16 cellular contexts compared by ENCODE assay signal in genomic region chr16:57262841-57263584, GRCh38. TPM values are rescaled to one million over a fixed set of nuclear protein-coding genes. Genes with fewer than 3 reads are reported as not detected.
DNase-seq lines count a peak whose midpoint lies in the region; ATAC-seq and TF ChIP-seq lines count a peak whose summit lies in the region.
"Had no signal": no experiment of that assay in that cellular context is flagged by ENCODE, and none has a peak within 500 bp of the region (broad histone marks: within the 10 kb centered on the region; RNA-seq: fewer than 3 reads in every experiment).

No MANE protein-coding gene starts in this region.

- no peaks in the 10 kb centered on the region for H3K27me3 Mint-ChIP-seq in activated T-cell treated with anti-CD3 and anti-CD28 coated beads, Interleukin-2, amount 50 U/mL, for 4 hours (ENCODE audit: low read depth)
- H3K27me3 Mint-ChIP-seq in nephron progenitor cell (ENCODE audit: low read depth, poor library complexity), result peaks cover 12% of the 10 kb centered on the region

- H3K9me3 ChIP-seq in upper lobe of left lung, result no peaks in the 10 kb centered on the region
- H3K9me3 ChIP-seq: A549, neutrophil had no signal

- H3K4me1 Mint-ChIP-seq in activated T-cell treated with anti-CD3 and anti-CD28 coated beads, Interleukin-2, amount 50 U/mL, for 4 hours (ENCODE audit: low read depth), result peaks cover 50% of the 10 kb centered on the region
- peaks cover 35% of the 10 kb centered on the region for H3K4me1 Mint-ChIP-seq in nephron progenitor cell

- no peak for ATAC-seq in activated T-cell treated with anti-CD3 and anti-CD28 coated beads, Interleukin-2, amount 50 U/mL, for 4 hours
- ATAC-seq in upper lobe of left lung (ENCODE audit: low FRiP score in 2 of 2) (no peak), GM21447 (IDR thresholded peaks at IDR 0.05; ENCODE audit: unreplicated experiment) (no peak)
- ATAC-seq: A549 had no signal

- H3K4me3 Mint-ChIP-seq in activated T-cell treated with anti-CD3 and anti-CD28 coated beads, Interleukin-2, amount 50 U/mL, for 4 hours, result no peak overlapping the region
- no peak overlapping the region for H3K4me3 Mint-ChIP-seq in nephron progenitor cell
- H3K4me3 Mint-ChIP-seq: HFFc6 had no signal

- WGBS in upper lobe of left lung, 2 donors, result 83 to 85% methylated on average over 12 to 18 of the region's 18 CpGs

- H3K36me3 Mint-ChIP-seq in activated T-cell treated with anti-CD3 and anti-CD28 coated beads, Interleukin-2, amount 50 U/mL, for 4 hours (ENCODE audit: insufficient read depth), result no peaks in the 10 kb centered on the region
- H3K36me3 Mint-ChIP-seq in nephron progenitor cell (ENCODE audit: low read depth), result no peaks in the 10 kb centered on the region

- peak; percentile 13 for DNase-seq in activated T-cell treated with anti-CD3 and anti-CD28 coated beads, Interleukin-2, amount 50 U/mL, for 1 hour
- DNase-seq in activated T-cell treated with anti-CD3 and anti-CD28 coated beads, Interleukin-2, amount 50 U/mL, for 4 hours, result no peak
- peak; percentile 49 for DNase-seq in epithelial cell of esophagus (ENCODE audit: low read depth)
- no peak for DNase-seq in nephron progenitor cell
- DNase-seq in upper lobe of left lung, result peak; percentile 21 to 50
- no peak for DNase-seq in NCI-H1105 treated with DMSO at 0.1 percent for 48 hours (lab: John Stamatoyannopoulos, UW)
- no peak for DNase-seq in DMS79 treated with DMSO at 0.1 percent for 48 hours (lab: John Stamatoyannopoulos, UW)
- DNase-seq: HFFc6; NCI-H1930; NK-92 treated with Interleukin-12 subunit alpha and Interleukin-12 subunit beta, amount 100 ng/mL, for 24 hours; stimulated activated naive CD4-positive, alpha-beta T cell treated with Interleukin-2 at 50 U/mL for 16 hours; SW 1271 had no signal

- H3K27ac ChIP-seq in upper lobe of left lung, result peak overlapping the region; percentile 74 to 93 (median 88)
- H3K27ac ChIP-seq: A549, KMS-11, neutrophil had no signal

- H3K9me3 Mint-ChIP-seq in activated T-cell treated with anti-CD3 and anti-CD28 coated beads, Interleukin-2, amount 50 U/mL, for 4 hours, result no peaks in the 10 kb centered on the region
- H3K9me3 Mint-ChIP-seq in nephron progenitor cell, result no peaks in the 10 kb centered on the region
- H3K9me3 Mint-ChIP-seq: HFFc6 had no signal

- TF ChIP-seq EP300 in upper lobe of left lung (IDR thresholded peaks at IDR 0.05), result no peak

- H3K27me3 ChIP-seq in upper lobe of left lung, result no peaks in the 10 kb centered on the region
- H3K27me3 ChIP-seq: neutrophil had no signal

- peaks cover 29 to 71% (median 65%) of the 10 kb centered on the region in 4 donors for H3K4me1 ChIP-seq in upper lobe of left lung

- no peak for TF ChIP-seq CTCF in epithelial cell of esophagus (IDR thresholded peaks at IDR 0.05; ENCODE audit: insufficient read depth, low read depth, low read length, missing control alignments)
- TF ChIP-seq CTCF in nephron progenitor cell (IDR thresholded peaks at IDR 0.05), result no peak
- no peak for TF ChIP-seq CTCF in upper lobe of left lung (IDR thresholded peaks at IDR 0.05)

- TF ChIP-seq POLR2A in upper lobe of left lung (IDR thresholded peaks at IDR 0.05), result no peak

- H3K4me3 ChIP-seq in epithelial cell of esophagus (ENCODE audit: low read length), result no peak overlapping the region
- no peak overlapping the region for H3K4me3 ChIP-seq in upper lobe of left lung
- H3K4me3 ChIP-seq: A549 had no signal

- H3K27ac Mint-ChIP-seq in nephron progenitor cell, result peak overlapping the region; percentile 48
- H3K27ac Mint-ChIP-seq: HFFc6 had no signal

- peaks cover 0 to 9% (median 1%) of the 10 kb centered on the region in 4 donors for H3K36me3 ChIP-seq in upper lobe of left lung
- H3K36me3 ChIP-seq: neutrophil had no signal

RNA-seq across cellular contexts. Expression of gene ARL2BP, which starts 18.0 kb away (rescaled TPM):
- 10 to 100 TPM; 19.0 to 26.4 (median 19.8) TPM for total RNA-seq in activated T-cell treated with anti-CD3 and anti-CD28 coated beads, Interleukin-2, amount 50 U/mL, for 4 hours
- total RNA-seq in upper lobe of left lung, result 10 to 100 TPM; 18.9 to 74.9 (median 54.2) TPM

RNA-seq across cellular contexts. Expression of gene PLLP, which starts 21.5 kb away (rescaled TPM):
- total RNA-seq in activated T-cell treated with anti-CD3 and anti-CD28 coated beads, Interleukin-2, amount 50 U/mL, for 4 hours, result under 1 TPM in 2 of 3 donors, not detected in 1; 0.13 to 0.33 TPM
- total RNA-seq in upper lobe of left lung, result 100 to 1,000 TPM in 4 of 6 donors, 10 to 100 TPM in 2; 38.8 to 184 (median 114) TPM
- total RNA-seq: HFFc6 had no signal

Comparison
In these comparisons a context has a peak if more than half of its experiments do, and no peak if none do; other contexts are left out.
1. DNase-seq: peak in activated T-cell treated with anti-CD3 and anti-CD28 coated beads, Interleukin-2, amount 50 U/mL, for 1 hour (single experiment), epithelial cell of esophagus (single experiment) and upper lobe of left lung (2 of 2); none in activated T-cell treated with anti-CD3 and anti-CD28 coated beads, Interleukin-2, amount 50 U/mL, for 4 hours (single experiment), nephron progenitor cell (single experiment), NCI-H1105 treated with DMSO at 0.1 percent for 48 hours (single experiment) and DMS79 treated with DMSO at 0.1 percent for 48 hours (single experiment).
2. RNA of gene PLLP, which starts 21.5 kb away (total RNA-seq): 38.8 to 184 TPM in upper lobe of left lung; 0.13 to 0.33 TPM in activated T-cell treated with anti-CD3 and anti-CD28 coated beads, Interleukin-2, amount 50 U/mL, for 4 hours; every median in the first group is over 10 times any median in the second.